ENCODE assay signal across 8 cellular contexts in genomic region chr9:135787317-135787716, GRCh38.
"Had no signal": no experiment of that assay in that cellular context is flagged by ENCODE, and none has a peak within 500 bp of the region (broad histone marks: within the 10 kb centered on the region; RNA-seq: fewer than 3 reads in every experiment).

No MANE protein-coding gene starts in this region.

- H3K27me3 Mint-ChIP-seq: IgD-negative memory B cell had no signal

- DNase-seq: HFFc6, KBM-7 had no signal

- FAIRE-seq: HepG2 had no signal

- H3K4me3 ChIP-seq: GM23338, HAP-1 had no signal

- ATAC-seq: GM23338, HCT116, HepG2 had no signal

- H3K4me1 Mint-ChIP-seq: GM23338, IgD-negative memory B cell had no signal

- H3K36me3 ChIP-seq: HAP-1 had no signal

- H3K4me2 ChIP-seq: GM23338 had no signal

- H3K9me3 Mint-ChIP-seq: GM23338, HFFc6, IgD-negative memory B cell had no signal

- H3K27ac Mint-ChIP-seq: GM23338, HFFc6, IgD-negative memory B cell had no signal

- H3K36me3 Mint-ChIP-seq: IgD-negative memory B cell had no signal

- H2AFZ ChIP-seq: GM23338 had no signal

- H3K9me3 ChIP-seq: HAP-1 had no signal

- H3K27ac ChIP-seq: HL-60 had no signal

- H3K4me3 Mint-ChIP-seq: GM23338, HFFc6, IgD-negative memory B cell had no signal

- H3K4me1 ChIP-seq: HAP-1 had no signal
